ENCODE assay signal across 2 cellular contexts in the genomic region with DNA sequence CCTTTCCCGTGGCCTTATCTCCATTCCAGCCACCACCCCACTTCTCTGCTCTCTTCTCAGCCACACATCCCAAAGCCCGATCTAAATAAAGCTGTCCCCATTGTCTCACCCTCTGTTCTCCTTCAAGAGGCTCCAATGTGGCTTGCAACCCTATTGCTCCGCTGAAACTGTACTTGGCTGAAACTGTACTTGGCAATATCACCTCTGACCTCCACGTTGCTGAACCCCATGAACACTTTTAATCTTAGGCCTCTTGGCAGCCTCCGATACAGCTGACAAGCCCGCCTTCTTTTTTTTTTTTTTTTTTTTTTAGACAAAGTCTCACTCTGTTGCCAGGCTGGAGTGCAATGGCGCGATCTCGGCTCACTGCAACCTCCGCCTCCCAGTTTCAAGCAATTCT.
TF ChIP-seq lines count a peak whose summit lies in the region.

No MANE protein-coding gene starts in this region.

TF ChIP-seq in GM23338, 12 proteins besides CTCF, POLR2A, EP300 and RAD21 (continues in another document):
- TF ChIP-seq, protein P1, sequence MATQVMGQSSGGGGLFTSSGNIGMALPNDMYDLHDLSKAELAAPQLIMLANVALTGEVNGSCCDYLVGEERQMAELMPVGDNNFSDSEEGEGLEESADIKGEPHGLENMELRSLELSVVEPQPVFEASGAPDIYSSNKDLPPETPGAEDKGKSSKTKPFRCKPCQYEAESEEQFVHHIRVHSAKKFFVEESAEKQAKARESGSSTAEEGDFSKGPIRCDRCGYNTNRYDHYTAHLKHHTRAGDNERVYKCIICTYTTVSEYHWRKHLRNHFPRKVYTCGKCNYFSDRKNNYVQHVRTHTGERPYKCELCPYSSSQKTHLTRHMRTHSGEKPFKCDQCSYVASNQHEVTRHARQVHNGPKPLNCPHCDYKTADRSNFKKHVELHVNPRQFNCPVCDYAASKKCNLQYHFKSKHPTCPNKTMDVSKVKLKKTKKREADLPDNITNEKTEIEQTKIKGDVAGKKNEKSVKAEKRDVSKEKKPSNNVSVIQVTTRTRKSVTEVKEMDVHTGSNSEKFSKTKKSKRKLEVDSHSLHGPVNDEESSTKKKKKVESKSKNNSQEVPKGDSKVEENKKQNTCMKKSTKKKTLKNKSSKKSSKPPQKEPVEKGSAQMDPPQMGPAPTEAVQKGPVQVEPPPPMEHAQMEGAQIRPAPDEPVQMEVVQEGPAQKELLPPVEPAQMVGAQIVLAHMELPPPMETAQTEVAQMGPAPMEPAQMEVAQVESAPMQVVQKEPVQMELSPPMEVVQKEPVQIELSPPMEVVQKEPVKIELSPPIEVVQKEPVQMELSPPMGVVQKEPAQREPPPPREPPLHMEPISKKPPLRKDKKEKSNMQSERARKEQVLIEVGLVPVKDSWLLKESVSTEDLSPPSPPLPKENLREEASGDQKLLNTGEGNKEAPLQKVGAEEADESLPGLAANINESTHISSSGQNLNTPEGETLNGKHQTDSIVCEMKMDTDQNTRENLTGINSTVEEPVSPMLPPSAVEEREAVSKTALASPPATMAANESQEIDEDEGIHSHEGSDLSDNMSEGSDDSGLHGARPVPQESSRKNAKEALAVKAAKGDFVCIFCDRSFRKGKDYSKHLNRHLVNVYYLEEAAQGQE (IDR thresholded peaks at IDR 0.05; ENCODE audit: unreplicated experiment), result no peak
- TF ChIP-seq STAT1 (IDR thresholded peaks at IDR 0.05; ENCODE audit: unreplicated experiment) (no peak), ZNF114 (CRISPR knock-in tag; IDR thresholded peaks at IDR 0.05) (no peak), CREB1 (CRISPR knock-in tag; IDR thresholded peaks at IDR 0.05; ENCODE audit: low read depth) (no peak), NANOG (IDR thresholded peaks at IDR 0.05; ENCODE audit: borderline replicate concordance) (no peak), JUNB (IDR thresholded peaks at IDR 0.05; ENCODE audit: unreplicated experiment) (no peak), EZH2 (IDR thresholded peaks at IDR 0.05; ENCODE audit: low read depth, unreplicated experiment) (no peak), ZNF331 (CRISPR knock-in tag; IDR thresholded peaks at IDR 0.05; ENCODE audit: low read depth) (no peak)
- TF ChIP-seq, protein P2, sequence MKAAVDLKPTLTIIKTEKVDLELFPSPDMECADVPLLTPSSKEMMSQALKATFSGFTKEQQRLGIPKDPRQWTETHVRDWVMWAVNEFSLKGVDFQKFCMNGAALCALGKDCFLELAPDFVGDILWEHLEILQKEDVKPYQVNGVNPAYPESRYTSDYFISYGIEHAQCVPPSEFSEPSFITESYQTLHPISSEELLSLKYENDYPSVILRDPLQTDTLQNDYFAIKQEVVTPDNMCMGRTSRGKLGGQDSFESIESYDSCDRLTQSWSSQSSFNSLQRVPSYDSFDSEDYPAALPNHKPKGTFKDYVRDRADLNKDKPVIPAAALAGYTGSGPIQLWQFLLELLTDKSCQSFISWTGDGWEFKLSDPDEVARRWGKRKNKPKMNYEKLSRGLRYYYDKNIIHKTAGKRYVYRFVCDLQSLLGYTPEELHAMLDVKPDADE (IDR thresholded peaks at IDR 0.05), result no peak
- TF ChIP-seq, protein P3, sequence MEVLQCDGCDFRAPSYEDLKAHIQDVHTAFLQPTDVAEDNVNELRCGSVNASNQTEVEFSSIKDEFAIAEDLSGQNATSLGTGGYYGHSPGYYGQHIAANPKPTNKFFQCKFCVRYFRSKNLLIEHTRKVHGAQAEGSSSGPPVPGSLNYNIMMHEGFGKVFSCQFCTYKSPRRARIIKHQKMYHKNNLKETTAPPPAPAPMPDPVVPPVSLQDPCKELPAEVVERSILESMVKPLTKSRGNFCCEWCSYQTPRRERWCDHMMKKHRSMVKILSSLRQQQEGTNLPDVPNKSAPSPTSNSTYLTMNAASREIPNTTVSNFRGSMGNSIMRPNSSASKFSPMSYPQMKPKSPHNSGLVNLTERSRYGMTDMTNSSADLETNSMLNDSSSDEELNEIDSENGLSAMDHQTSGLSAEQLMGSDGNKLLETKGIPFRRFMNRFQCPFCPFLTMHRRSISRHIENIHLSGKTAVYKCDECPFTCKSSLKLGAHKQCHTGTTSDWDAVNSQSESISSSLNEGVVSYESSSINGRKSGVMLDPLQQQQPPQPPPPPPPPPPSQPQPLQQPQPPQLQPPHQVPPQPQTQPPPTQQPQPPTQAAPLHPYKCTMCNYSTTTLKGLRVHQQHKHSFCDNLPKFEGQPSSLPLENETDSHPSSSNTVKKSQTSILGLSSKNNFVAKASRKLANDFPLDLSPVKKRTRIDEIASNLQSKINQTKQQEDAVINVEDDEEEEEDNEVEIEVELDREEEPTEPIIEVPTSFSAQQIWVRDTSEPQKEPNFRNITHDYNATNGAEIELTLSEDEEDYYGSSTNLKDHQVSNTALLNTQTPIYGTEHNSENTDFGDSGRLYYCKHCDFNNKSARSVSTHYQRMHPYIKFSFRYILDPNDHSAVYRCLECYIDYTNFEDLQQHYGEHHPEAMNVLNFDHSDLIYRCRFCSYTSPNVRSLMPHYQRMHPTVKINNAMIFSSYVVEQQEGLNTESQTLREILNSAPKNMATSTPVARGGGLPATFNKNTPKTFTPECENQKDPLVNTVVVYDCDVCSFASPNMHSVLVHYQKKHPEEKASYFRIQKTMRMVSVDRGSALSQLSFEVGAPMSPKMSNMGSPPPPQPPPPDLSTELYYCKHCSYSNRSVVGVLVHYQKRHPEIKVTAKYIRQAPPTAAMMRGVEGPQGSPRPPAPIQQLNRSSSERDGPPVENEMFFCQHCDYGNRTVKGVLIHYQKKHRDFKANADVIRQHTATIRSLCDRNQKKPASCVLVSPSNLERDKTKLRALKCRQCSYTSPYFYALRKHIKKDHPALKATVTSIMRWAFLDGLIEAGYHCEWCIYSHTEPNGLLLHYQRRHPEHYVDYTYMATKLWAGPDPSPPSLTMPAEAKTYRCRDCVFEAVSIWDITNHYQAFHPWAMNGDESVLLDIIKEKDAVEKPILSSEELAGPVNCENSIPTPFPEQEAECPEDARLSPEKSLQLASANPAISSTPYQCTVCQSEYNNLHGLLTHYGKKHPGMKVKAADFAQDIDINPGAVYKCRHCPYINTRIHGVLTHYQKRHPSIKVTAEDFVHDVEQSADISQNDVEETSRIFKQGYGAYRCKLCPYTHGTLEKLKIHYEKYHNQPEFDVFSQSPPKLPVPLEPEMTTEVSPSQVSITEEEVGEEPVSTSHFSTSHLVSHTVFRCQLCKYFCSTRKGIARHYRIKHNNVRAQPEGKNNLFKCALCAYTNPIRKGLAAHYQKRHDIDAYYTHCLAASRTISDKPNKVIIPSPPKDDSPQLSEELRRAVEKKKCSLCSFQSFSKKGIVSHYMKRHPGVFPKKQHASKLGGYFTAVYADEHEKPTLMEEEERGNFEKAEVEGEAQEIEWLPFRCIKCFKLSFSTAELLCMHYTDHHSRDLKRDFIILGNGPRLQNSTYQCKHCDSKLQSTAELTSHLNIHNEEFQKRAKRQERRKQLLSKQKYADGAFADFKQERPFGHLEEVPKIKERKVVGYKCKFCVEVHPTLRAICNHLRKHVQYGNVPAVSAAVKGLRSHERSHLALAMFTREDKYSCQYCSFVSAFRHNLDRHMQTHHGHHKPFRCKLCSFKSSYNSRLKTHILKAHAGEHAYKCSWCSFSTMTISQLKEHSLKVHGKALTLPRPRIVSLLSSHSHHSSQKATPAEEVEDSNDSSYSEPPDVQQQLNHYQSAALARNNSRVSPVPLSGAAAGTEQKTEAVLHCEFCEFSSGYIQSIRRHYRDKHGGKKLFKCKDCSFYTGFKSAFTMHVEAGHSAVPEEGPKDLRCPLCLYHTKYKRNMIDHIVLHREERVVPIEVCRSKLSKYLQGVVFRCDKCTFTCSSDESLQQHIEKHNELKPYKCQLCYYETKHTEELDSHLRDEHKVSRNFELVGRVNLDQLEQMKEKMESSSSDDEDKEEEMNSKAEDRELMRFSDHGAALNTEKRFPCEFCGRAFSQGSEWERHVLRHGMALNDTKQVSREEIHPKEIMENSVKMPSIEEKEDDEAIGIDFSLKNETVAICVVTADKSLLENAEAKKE (CRISPR knock-in tag; IDR thresholded peaks at IDR 0.05), result no peak

TF ChIP-seq in neural cell, 6 proteins besides CTCF, POLR2A, EP300 and RAD21:
- TF ChIP-seq, protein P1 (IDR thresholded peaks at IDR 0.05; ENCODE audit: borderline replicate concordance), result no peak
- TF ChIP-seq POLR2AphosphoS5 (IDR thresholded peaks at IDR 0.05) (no peak), TAF1 (IDR thresholded peaks at IDR 0.05; ENCODE audit: low read depth) (no peak), MXI1 (conservative IDR thresholded peaks at IDR 0.05; ENCODE audit: poor library complexity, severe bottlenecking) (no peak), EZH2 (IDR thresholded peaks at IDR 0.05; ENCODE audit: borderline replicate concordance, insufficient read depth, low read length, poor library complexity, severe bottlenecking) (no peak), SMC3 (conservative IDR thresholded peaks at IDR 0.05; ENCODE audit: poor library complexity) (no peak)
